ENCODE assay signal across 11 cellular contexts in genomic region chr7:101386558-101387199, GRCh38. TPM values are rescaled to one million over a fixed set of nuclear protein-coding genes. Genes with fewer than 3 reads are reported as not detected.
DNase-seq lines count a peak whose midpoint lies in the region; ATAC-seq and TF ChIP-seq lines count a peak whose summit lies in the region.
"Had no signal": no experiment of that assay in that cellular context is flagged by ENCODE, and none has a peak within 500 bp of the region (broad histone marks: within the 10 kb centered on the region; RNA-seq: fewer than 3 reads in every experiment).

No MANE protein-coding gene starts in this region.

- H3K9me2 ChIP-seq in DOHH2 (replicated peaks; ENCODE audit: control insufficient read depth, low read length): no peaks in the 10 kb centered on the region

- H3F3A ChIP-seq in DOHH2 (ENCODE audit: control insufficient read depth, insufficient read depth): peaks cover 6% of the 10 kb centered on the region; the same call in 1 of the 2 replicates

- H3K27me3 ChIP-seq in DOHH2 (ENCODE audit: control insufficient read depth, low read length): peaks cover 9% of the 10 kb centered on the region

- peak overlapping the region; percentile 15; the same call in 1 of the 2 replicates for H3K4me3 ChIP-seq in DOHH2 (ENCODE audit: low read length)

- no peaks in the 10 kb centered on the region for H3K79me2 ChIP-seq in DOHH2 (ENCODE audit: control insufficient read depth, low read length)

- H3K4me1 ChIP-seq in DOHH2 (ENCODE audit: control insufficient read depth, low read length): peaks cover 32% of the 10 kb centered on the region

- no peaks in the 10 kb centered on the region for H4K20me1 ChIP-seq in DOHH2 (ENCODE audit: control insufficient read depth, insufficient read depth, low read depth, low read length)

- POLR2A ChIA-PET in GM10248 (lab: Yijun Ruan, JAX): no interaction called here

- no peaks in the 10 kb centered on the region for H3K36me3 ChIP-seq in DOHH2 (ENCODE audit: control insufficient read depth, low read length)

- CTCF ChIA-PET in GM10248 (lab: Yijun Ruan, JAX): interaction anchor here (0.7 to 2.0 kb wide), 6 partner anchors 10 to 213 kb away, joined by 3 to 13 read pairs (median 4); partner anchors contain the start of gene IFT22

- no peak for ATAC-seq in HG02642 (IDR thresholded peaks at IDR 0.05; ENCODE audit: poor library complexity, unreplicated experiment)
- ATAC-seq: esophagus mucosa had no signal

- TF ChIP-seq CTCF in DOHH2 (IDR thresholded peaks at IDR 0.05; ENCODE audit: low read depth, low read length, poor library complexity, severe bottlenecking) (no peak), GM10248 (IDR thresholded peaks at IDR 0.05; ENCODE audit: control extremely low read depth, extremely low read depth, low read depth, missing control alignments) (no peak)

- peak overlapping the region; percentile 52 for H3K27ac ChIP-seq in DOHH2 (ENCODE audit: low read depth, low read length)

- H3K4me2 ChIP-seq in DOHH2 (ENCODE audit: low read length): peak overlapping the region; percentile 44

- H3K9me3 ChIP-seq in DOHH2 (ENCODE audit: control insufficient read depth, insufficient read depth, low read length): no peaks in the 10 kb centered on the region

- DNase-seq in A172 (ENCODE audit: low spot score) (peak; percentile 26), left kidney (ENCODE audit: low read depth, low spot score) (peak; percentile 96), HUDEP-2 (lab: John Stamatoyannopoulos, UW; ENCODE audit: unreplicated experiment in 76 of 76) (no peak), GM10248 (ENCODE audit: extremely low spot score) (no peak)
- DNase-seq in stimulated activated CD4-positive, alpha-beta T cell treated with anti-CD3 and anti-CD28 coated beads, Interleukin-4, amount 100 ng/mL, for 4 hours: no peak
- DNase-seq: stimulated activated naive CD4-positive, alpha-beta T cell; T-helper 1 cell had no signal

TF ChIP-seq in PFSK-1, 5 proteins besides CTCF, POLR2A, EP300 and RAD21:
- TF ChIP-seq SIN3A (IDR thresholded peaks at IDR 0.05; ENCODE audit: borderline replicate concordance, insufficient read depth, low read length) (no peak), TAF1 (IDR thresholded peaks at IDR 0.05; ENCODE audit: borderline replicate concordance, insufficient read depth, low read length) (no peak), FOXP2 (optimal IDR thresholded peaks at IDR 0.05; ENCODE audit: borderline replicate concordance, extremely low read depth, extremely low read length, insufficient read depth) (peak; percentile 12), POLR2AphosphoS5 (IDR thresholded peaks at IDR 0.05; ENCODE audit: low read depth, low read length) (no peak)

RNA-seq across cellular contexts. Expression of gene COL26A1, which starts 24.0 kb away (rescaled TPM):
- total RNA-seq in A172 (2014; rRNA removed; shearing (Covaris generic)): not detected in 2 replicates
- 4.3 TPM for polyA plus RNA-seq in PFSK-1 (2012; ENCODE audit: insufficient read length, low read depth)
- total RNA-seq: esophagus mucosa had no signal

Comparison
In these comparisons a context has a peak if more than half of its experiments do, and no peak if none do; other contexts are left out.
1. DNase-seq: peak in A172 (single experiment) and left kidney (single experiment); none in HUDEP-2 (0 of 76), GM10248 (single experiment) and stimulated activated CD4-positive, alpha-beta T cell treated with anti-CD3 and anti-CD28 coated beads, Interleukin-4, amount 100 ng/mL, for 4 hours (0 of 2).